Comparison of ENCODE assay signal across 1 cellular context in the genomic region with DNA sequence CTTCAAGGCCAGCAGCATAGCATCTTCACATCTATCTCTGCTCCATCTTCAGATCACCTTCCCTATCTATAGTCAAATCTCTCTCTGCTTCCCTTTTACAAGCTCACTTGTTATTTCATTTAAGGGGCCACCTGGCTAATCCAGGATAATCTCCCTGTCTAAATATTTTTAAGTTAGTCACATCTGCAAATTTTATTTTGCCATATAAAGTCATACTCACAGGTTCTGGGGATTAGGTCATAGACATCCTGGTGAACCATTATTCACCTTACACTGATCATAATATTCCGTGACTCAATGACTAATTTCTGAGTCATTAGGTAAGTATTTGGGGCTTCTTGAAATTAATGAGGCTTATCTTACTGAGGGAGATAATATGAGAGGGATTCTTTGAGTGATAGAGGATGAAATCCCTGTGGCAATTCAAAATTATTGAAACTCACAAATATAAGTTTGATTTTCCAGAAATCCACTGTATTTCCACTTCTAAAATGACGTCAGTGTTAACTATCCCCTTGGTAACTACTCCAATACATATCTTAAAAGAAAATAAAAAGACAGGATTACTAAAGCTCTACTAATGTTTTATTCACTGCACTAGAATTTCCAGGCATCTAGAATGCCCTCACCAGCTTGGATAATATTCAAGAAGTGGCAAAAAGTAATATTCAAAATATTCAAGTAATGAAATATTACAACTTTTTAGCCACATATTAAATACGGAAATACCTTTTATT.
TF ChIP-seq lines count a peak whose summit lies in the region.

No MANE protein-coding gene starts in this region.

TF ChIP-seq in HEK293, 187 proteins besides CTCF, POLR2A, EP300 and RAD21 (continued from another document):
- TF ChIP-seq, protein P1, sequence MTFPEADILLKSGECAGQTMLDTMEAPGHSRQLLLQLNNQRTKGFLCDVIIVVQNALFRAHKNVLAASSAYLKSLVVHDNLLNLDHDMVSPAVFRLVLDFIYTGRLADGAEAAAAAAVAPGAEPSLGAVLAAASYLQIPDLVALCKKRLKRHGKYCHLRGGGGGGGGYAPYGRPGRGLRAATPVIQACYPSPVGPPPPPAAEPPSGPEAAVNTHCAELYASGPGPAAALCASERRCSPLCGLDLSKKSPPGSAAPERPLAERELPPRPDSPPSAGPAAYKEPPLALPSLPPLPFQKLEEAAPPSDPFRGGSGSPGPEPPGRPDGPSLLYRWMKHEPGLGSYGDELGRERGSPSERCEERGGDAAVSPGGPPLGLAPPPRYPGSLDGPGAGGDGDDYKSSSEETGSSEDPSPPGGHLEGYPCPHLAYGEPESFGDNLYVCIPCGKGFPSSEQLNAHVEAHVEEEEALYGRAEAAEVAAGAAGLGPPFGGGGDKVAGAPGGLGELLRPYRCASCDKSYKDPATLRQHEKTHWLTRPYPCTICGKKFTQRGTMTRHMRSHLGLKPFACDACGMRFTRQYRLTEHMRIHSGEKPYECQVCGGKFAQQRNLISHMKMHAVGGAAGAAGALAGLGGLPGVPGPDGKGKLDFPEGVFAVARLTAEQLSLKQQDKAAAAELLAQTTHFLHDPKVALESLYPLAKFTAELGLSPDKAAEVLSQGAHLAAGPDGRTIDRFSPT (tag by site-specific recombination; IDR thresholded peaks at IDR 0.05), result peak; percentile 83
- peak; percentile 46 for TF ChIP-seq SP3 (tag by site-specific recombination; IDR thresholded peaks at IDR 0.05)
- TF ChIP-seq PRDM1 (tag by site-specific recombination; IDR thresholded peaks at IDR 0.05), result peak; percentile 5; the same call in 1 of the 2 replicates
